Comparison of ENCODE assay signal across 8 cellular contexts in genomic region chr21:42107881-42108553, GRCh38. TPM values are rescaled to one million over a fixed set of nuclear protein-coding genes. Genes with fewer than 3 reads are reported as not detected.
A peak's percentile ranks its signal among the peaks of the same experiment; 100 is the strongest.
DNase-seq lines count a peak whose midpoint lies in the region; ATAC-seq, FAIRE-seq and TF ChIP-seq lines count a peak whose summit lies in the region.

No MANE protein-coding gene starts in this region.

- intact Hi-C loops in activated CD4-positive, alpha-beta memory T cell treated with anti-CD3 and anti-CD28 coated beads for 36 hours (cut with micrococcal nuclease) = loop anchor here (2.0 to 5.0 kb wide), 3 partner anchors 43 to 291 kb away; partner anchors contain the start of gene PRDM15
- intact Hi-C loops in naive thymus-derived CD4-positive, alpha-beta T cell (cut with micrococcal nuclease) = loop anchor here (1.0 to 5.0 kb wide), 8 partner anchors 46 to 291 kb away; partner anchors contain the start of genes PRDM15 (in 2 of the 2) and ZBTB21 (in 1 of the 2)

- POLR2A ChIA-PET in BJ (lab: Charles Lee) = no interaction called here
- POLR2A ChIA-PET in activated CD4-positive, alpha-beta memory T cell treated with anti-CD3 and anti-CD28 coated beads for 36 hours (lab: Charles Lee) = interaction anchor here (0.6 to 1.3 kb wide), 4 partner anchors 98 to 291 kb away, joined by 3 to 4 read pairs (median 3); partner anchors contain the start of gene ZBTB21
- POLR2A ChIA-PET in naive thymus-derived CD4-positive, alpha-beta T cell (lab: Charles Lee) = interaction anchor here (0.7 to 4.2 kb wide), 18 partner anchors 10 to 291 kb away, joined by 3 to 45 read pairs (median 4); partner anchors contain the start of genes PRDM15 and ZBTB21

- no peak overlapping the region for H3K4me3 Mint-ChIP-seq in activated CD4-positive, alpha-beta memory T cell treated with anti-CD3 and anti-CD28 coated beads for 36 hours
- H3K4me3 Mint-ChIP-seq in naive thymus-derived CD4-positive, alpha-beta T cell = peak overlapping the region; percentile 34 to 84 (median 76)

- no peaks in the 10 kb centered on the region; the same call in 1 of the 2 replicates for H3K27me3 ChIP-seq in BJ (ENCODE audit: control insufficient read depth, insufficient read depth, low read length)
- H3K27me3 ChIP-seq in naive thymus-derived CD4-positive, alpha-beta T cell (ENCODE audit: control insufficient read depth in 2 of 2, insufficient read depth in 2 of 2, low read length in 2 of 2) = no peaks in the 10 kb centered on the region

- no peaks in the 10 kb centered on the region for H3K9me3 Mint-ChIP-seq in activated CD4-positive, alpha-beta memory T cell treated with anti-CD3 and anti-CD28 coated beads for 36 hours
- H3K9me3 Mint-ChIP-seq in naive thymus-derived CD4-positive, alpha-beta T cell = no peaks in the 10 kb centered on the region

- DNase-seq in BJ (ENCODE audit: low read depth) = no peak
- DNase-seq in GM19239 (ENCODE audit: insufficient read length, low spot score) = peak; percentile 97
- DNase-seq in NCI-H524 (lab: John Stamatoyannopoulos, UW) = peak; percentile 61 to 88
- peak; percentile 76 for DNase-seq in activated CD4-positive, alpha-beta memory T cell treated with anti-CD3 and anti-CD28 coated beads for 36 hours
- DNase-seq in effector CD8-positive, alpha-beta T cell (lab: John Stamatoyannopoulos, UW) = peak; percentile 35
- peak; percentile 46 to 82 (median 69) for DNase-seq in naive thymus-derived CD4-positive, alpha-beta T cell
- peak; percentile 73 for DNase-seq in stimulated activated naive CD8-positive, alpha-beta T cell treated with anti-CD3 and anti-CD28 coated beads, Interleukin-15, Interleukin-2, amounts not matched to agents 100 U/mL and 50 U/mL, for 24 hours

- ATAC-seq in HG03196 (IDR thresholded peaks at IDR 0.05; ENCODE audit: unreplicated experiment) = peak; percentile 82
- ATAC-seq in naive thymus-derived CD4-positive, alpha-beta T cell = peak; percentile 97
- peak; percentile 96 for ATAC-seq in stimulated activated naive CD8-positive, alpha-beta T cell treated with anti-CD3 and anti-CD28 coated beads, Interleukin-15, Interleukin-2, amounts not matched to agents 100 U/mL and 50 U/mL, for 24 hours

- H3K27ac ChIP-seq in naive thymus-derived CD4-positive, alpha-beta T cell (ENCODE audit: low read depth, low read length) = peak overlapping the region; percentile 38

- peaks cover 0 to 15% of the 10 kb centered on the region in 2 donors for H3K4me1 ChIP-seq in naive thymus-derived CD4-positive, alpha-beta T cell (ENCODE audit: control insufficient read depth in 2 of 2, insufficient read depth in 2 of 2, low read length in 2 of 2)

- no peak overlapping the region for H3K4me3 ChIP-seq in BJ (ENCODE audit: low read depth, low read length)
- H3K4me3 ChIP-seq in naive thymus-derived CD4-positive, alpha-beta T cell (ENCODE audit: low read length) = peak overlapping the region; percentile 11

- no peaks in the 10 kb centered on the region for H3K9me3 ChIP-seq in naive thymus-derived CD4-positive, alpha-beta T cell (ENCODE audit: control insufficient read depth in 2 of 3, low read length in 3 of 3)

- peaks cover 10% of the 10 kb centered on the region for H3K4me1 Mint-ChIP-seq in activated CD4-positive, alpha-beta memory T cell treated with anti-CD3 and anti-CD28 coated beads for 36 hours (ENCODE audit: low read depth)
- H3K4me1 Mint-ChIP-seq in naive thymus-derived CD4-positive, alpha-beta T cell = peaks cover 0 to 28% (median 10%) of the 10 kb centered on the region in 7 donors

- no peaks in the 10 kb centered on the region for H3K36me3 ChIP-seq in BJ (ENCODE audit: control insufficient read depth, insufficient read depth, low read length)
- H3K36me3 ChIP-seq in naive thymus-derived CD4-positive, alpha-beta T cell (ENCODE audit: control insufficient read depth in 2 of 3, insufficient read depth in 3 of 3, low read length in 3 of 3) = no peaks in the 10 kb centered on the region

- CTCF ChIA-PET in BJ (lab: Yijun Ruan, JAX) = interaction anchor here (0.6 to 4.5 kb wide), 43 partner anchors 9 to 825 kb away, joined by 3 to 47 read pairs (median 4); partner anchors contain the start of gene ZBTB21
- CTCF ChIA-PET in activated CD4-positive, alpha-beta memory T cell treated with anti-CD3 and anti-CD28 coated beads for 36 hours (lab: Charles Lee) = interaction anchor here (0.6 to 4.4 kb wide), 49 partner anchors 9 to 825 kb away, joined by 3 to 47 read pairs (median 5); partner anchors contain the start of genes PRDM15 and ZBTB21
- CTCF ChIA-PET in naive thymus-derived CD4-positive, alpha-beta T cell (lab: Charles Lee) = interaction anchor here (0.6 to 3.7 kb wide), 40 partner anchors 10 to 825 kb away, joined by 3 to 60 read pairs (median 4); partner anchors contain the start of genes PRDM15 and ZBTB21

- peak; percentile 93 for TF ChIP-seq CTCF in BJ (IDR thresholded peaks at IDR 0.05; ENCODE audit: insufficient read depth, low read depth, low read length)

- no peak overlapping the region for H3K27ac Mint-ChIP-seq in activated CD4-positive, alpha-beta memory T cell treated with anti-CD3 and anti-CD28 coated beads for 36 hours
- peak overlapping the region in 8 of 9 donors; percentile 11 to 82 (median 73) for H3K27ac Mint-ChIP-seq in naive thymus-derived CD4-positive, alpha-beta T cell

- H3K36me3 Mint-ChIP-seq in activated CD4-positive, alpha-beta memory T cell treated with anti-CD3 and anti-CD28 coated beads for 36 hours = no peaks in the 10 kb centered on the region
- no peaks in the 10 kb centered on the region for H3K36me3 Mint-ChIP-seq in naive thymus-derived CD4-positive, alpha-beta T cell

- FAIRE-seq in GM19239 (lab: Jason Lieb, UNC) = peak; percentile 94

- peaks cover 1% of the 10 kb centered on the region for H3K27me3 Mint-ChIP-seq in activated CD4-positive, alpha-beta memory T cell treated with anti-CD3 and anti-CD28 coated beads for 36 hours
- H3K27me3 Mint-ChIP-seq in naive thymus-derived CD4-positive, alpha-beta T cell = peaks cover 0 to 4% (median 0%) of the 10 kb centered on the region in 5 donors

RNA-seq across cellular contexts. Expression of gene UMODL1, which starts 36.9 kb away (rescaled TPM):
- 0.04 TPM in 1 of 2 replicates, not detected in the other for polyA plus RNA-seq in BJ (2011; rRNA removed)
- 0.09 TPM in 1 of 2 replicates, not detected in the other for polyA minus RNA-seq in BJ (2011; rRNA and poly(A)+ RNA removed)
- total RNA-seq in activated CD4-positive, alpha-beta memory T cell treated with anti-CD3 and anti-CD28 coated beads for 36 hours = not detected
- 1 to 10 TPM in 2 of 5 experiments, under 1 TPM in 2, not detected in 1; 0.34 to 1.7 (median 1.1) TPM for total RNA-seq in naive thymus-derived CD4-positive, alpha-beta T cell
- polyA plus RNA-seq in naive thymus-derived CD4-positive, alpha-beta T cell = under 1 TPM; 0.11 to 0.14 TPM
